Comparison of ENCODE assay signal across 29 cellular contexts in genomic region chr10:43482319-43483078, GRCh38.
"Had no signal": no experiment of that assay in that cellular context is flagged by ENCODE, and none has a peak within 500 bp of the region (broad histone marks: within the 10 kb centered on the region; RNA-seq: fewer than 3 reads in every experiment).

No MANE protein-coding gene starts in this region.

- H3K4me1 ChIP-seq: Peyer's patch, SJSA1 had no signal

- H3K4me3 ChIP-seq: MG63, Peyer's patch, SJSA1 had no signal

- H3K27me3 ChIP-seq: MG63, Peyer's patch, SJSA1 had no signal

- H3K36me3 ChIP-seq: MG63, SJSA1 had no signal

- H3K27ac ChIP-seq: Peyer's patch, SJSA1 had no signal

- ATAC-seq: activated CD8-positive, alpha-beta T cell treated with anti-CD3 and anti-CD28 coated beads for 36 hours; activated T-cell treated with anti-CD3 and anti-CD28 coated beads, Interleukin-2, amount 50 U/mL, for 72 hours; activated T-helper 17 cell treated with anti-CD3 and anti-CD28 coated beads, Interleukin-2, amount 50 U/mL, for 72 hours had no signal

- H3K4me2 ChIP-seq: SK-N-SH had no signal

- DNase-seq: activated CD4-positive, alpha-beta T cell treated with anti-CD3 and anti-CD28 coated beads, Interleukin-2, amount 10 ng/mL, durations not matched to agents 24 days and 14 days; activated CD4-positive, alpha-beta T cell treated with anti-CD3 and anti-CD28 coated beads, Interleukin-2, amount 50 U/mL, for 4 hours; activated CD8-positive, alpha-beta T cell treated with anti-CD3 and anti-CD28 coated beads for 36 hours; activated effector memory CD4-positive, alpha-beta T cell treated with anti-CD3 and anti-CD28 coated beads, Interleukin-2, amount 50 U/mL, for 16 hours; activated naive CD4-positive, alpha-beta T cell; activated naive CD4-positive, alpha-beta T cell treated with anti-CD3 and anti-CD28 coated beads, Interleukin-2, amount 50 U/mL, for 16 hours; activated naive CD8-positive, alpha-beta T cell treated with anti-CD3 and anti-CD28 coated beads for 36 hours; activated T-cell treated with anti-CD3 and anti-CD28 coated beads, Interleukin-2, amount 50 U/mL, for 1 hour; activated T-cell treated with anti-CD3 and anti-CD28 coated beads, Interleukin-2, amount 50 U/mL, for 72 hours; cerebellar nuclear complex; MG63; NCI-H1048; NCI-H1105 treated with DMSO at 0.1 percent for 48 hours; NCI-H1436; NCI-H1694; NCI-H1930; NCI-H345; NCI-H524 treated with DMSO at 0.1 percent for 48 hours; Peyer's patch; RPMI8226; SHP77 treated with DMSO at 0.1 percent for 48 hours; SK-N-SH had no signal

- H3K4me1 Mint-ChIP-seq: activated CD4-positive, alpha-beta T cell treated with anti-CD3 and anti-CD28 coated beads, Interleukin-2, amount 10 ng/mL, durations not matched to agents 24 days and 14 days; activated naive CD8-positive, alpha-beta T cell treated with anti-CD3 and anti-CD28 coated beads for 36 hours; activated T-helper 17 cell treated with anti-CD3 and anti-CD28 coated beads, Interleukin-2, amount 50 U/mL, for 72 hours; brain had no signal

- H3K27ac Mint-ChIP-seq: activated CD4-positive, alpha-beta T cell treated with anti-CD3 and anti-CD28 coated beads, Interleukin-2, amount 10 ng/mL, durations not matched to agents 24 days and 14 days; activated CD8-positive, alpha-beta T cell treated with anti-CD3 and anti-CD28 coated beads for 36 hours; activated naive CD8-positive, alpha-beta T cell treated with anti-CD3 and anti-CD28 coated beads for 36 hours; activated T-cell treated with anti-CD3 and anti-CD28 coated beads, Interleukin-2, amount 50 U/mL, for 72 hours; activated T-helper 17 cell treated with anti-CD3 and anti-CD28 coated beads, Interleukin-2, amount 50 U/mL, for 72 hours; brain; T-helper 1 cell treated with Interleukin-12 subunit alpha and Interleukin-12 subunit beta and Interleukin-4 antibody, amounts not matched to agents 30 μg/mL and 1 μg/mL, for 36 hours; T-helper 2 cell treated with Interferon-gamma antibody and Interleukin-4, amounts not matched to agents 5 μg/mL and 100 μg/mL, for 36 hours had no signal

- H3K4me3 Mint-ChIP-seq: activated CD4-positive, alpha-beta T cell treated with anti-CD3 and anti-CD28 coated beads, Interleukin-2, amount 10 ng/mL, durations not matched to agents 24 days and 14 days; activated CD8-positive, alpha-beta T cell treated with anti-CD3 and anti-CD28 coated beads for 36 hours; activated naive CD8-positive, alpha-beta T cell treated with anti-CD3 and anti-CD28 coated beads for 36 hours; activated T-cell treated with anti-CD3 and anti-CD28 coated beads, Interleukin-2, amount 50 U/mL, for 72 hours; activated T-helper 17 cell treated with anti-CD3 and anti-CD28 coated beads, Interleukin-2, amount 50 U/mL, for 72 hours; brain; T-helper 1 cell treated with Interleukin-12 subunit alpha and Interleukin-12 subunit beta and Interleukin-4 antibody, amounts not matched to agents 30 μg/mL and 1 μg/mL, for 36 hours; T-helper 2 cell treated with Interferon-gamma antibody and Interleukin-4, amounts not matched to agents 5 μg/mL and 100 μg/mL, for 36 hours had no signal

- FAIRE-seq: bronchial epithelial cell, TTC549 had no signal

- H3K9me3 ChIP-seq: SJSA1 had no signal

- H3K9ac ChIP-seq: SK-N-SH had no signal

- H3K9me2 ChIP-seq: SK-N-SH had no signal

- H3K27me3 Mint-ChIP-seq: activated CD4-positive, alpha-beta T cell treated with anti-CD3 and anti-CD28 coated beads, Interleukin-2, amount 10 ng/mL, durations not matched to agents 24 days and 14 days; activated CD8-positive, alpha-beta T cell treated with anti-CD3 and anti-CD28 coated beads for 36 hours; activated naive CD8-positive, alpha-beta T cell treated with anti-CD3 and anti-CD28 coated beads for 36 hours; activated T-helper 17 cell treated with anti-CD3 and anti-CD28 coated beads, Interleukin-2, amount 50 U/mL, for 72 hours; brain had no signal
